Comparison of ENCODE assay signal across 8 cellular contexts in genomic region chr1:3900150-3900968, GRCh38. TPM values are rescaled to one million over a fixed set of nuclear protein-coding genes. Genes with fewer than 3 reads are reported as not detected.
DNase-seq lines count a peak whose midpoint lies in the region; ATAC-seq, FAIRE-seq and TF ChIP-seq lines count a peak whose summit lies in the region.

TSS of gene C1orf174 (minus strand) at chr1:3900272. CDS start at chr1:3900186, 86 bp downstream.

- DNase-seq in GM10248 (ENCODE audit: extremely low spot score) (peak; percentile 92), NCI-H128 (lab: John Stamatoyannopoulos, UW; ENCODE audit: unreplicated experiment) (peak; percentile 99), SW480 (ENCODE audit: low spot score) (peak; percentile 99), Right ventricle myocardium superior (peak; percentile 96), pancreas (peak; percentile 88 to 97 (median 95)), tibial artery (peak; percentile 97 to 98)
- DNase-seq in activated naive CD8-positive, alpha-beta T cell treated with anti-CD3 and anti-CD28 coated beads, Interleukin-2, amount 50 U/mL, for 24 hours, result peak; percentile 88

- no peaks in the 10 kb centered on the region for H3K36me3 ChIP-seq in pancreas
- peaks cover 0 to under 1% (median 0%) of the 10 kb centered on the region in 3 donors for H3K36me3 ChIP-seq in tibial artery

- H3K27me3 ChIP-seq in pancreas (no peaks in the 10 kb centered on the region), tibial artery (no peaks in the 10 kb centered on the region)

- peak within 1 kb of the TSS; percentile 92 to 98 (median 96) for H3K27ac ChIP-seq in pancreas
- H3K27ac ChIP-seq in tibial artery, result peak within 1 kb of the TSS; percentile 96 to 98

- H3K4me1 ChIP-seq in pancreas (peaks cover 0 to 6% (median 0%) of the 10 kb centered on the region in 3 donors), tibial artery (peaks cover 0 to 14% (median 10%) of the 10 kb centered on the region in 4 donors)

- intact Hi-C loops in Right ventricle myocardium superior (cut with DNase I) (no loop called here), pancreas (cut with DNase I) (no loop called here), tibial artery (cut with DNase I; ENCODE audit: low total_unique reads) (no loop called here)

- H3K9me3 Mint-ChIP-seq in activated naive CD8-positive, alpha-beta T cell treated with anti-CD3 and anti-CD28 coated beads, Interleukin-2, amount 50 U/mL, for 24 hours, result peaks cover 8% of the 10 kb centered on the region

- 0 to 1% methylated on average over 54 to 58 of the region's 58 CpGs for WGBS in pancreas, 2 donors

- H3K36me3 Mint-ChIP-seq in activated naive CD8-positive, alpha-beta T cell treated with anti-CD3 and anti-CD28 coated beads, Interleukin-2, amount 50 U/mL, for 24 hours (ENCODE audit: low read depth), result peaks cover 19% of the 10 kb centered on the region

- CTCF ChIA-PET in GM10248 (lab: Yijun Ruan, JAX), result interaction anchor here (1.0 to 3.1 kb wide), 4 partner anchors 42 to 127 kb away, joined by 3 to 13 read pairs (median 4); partner anchors contain the start of genes CEP104, DFFB and LRRC47

- H3K4me3 ChIP-seq in pancreas (peak within 1 kb of the TSS; percentile 77 to 93 (median 88)), tibial artery (peak within 1 kb of the TSS; percentile 92 to 98)

- H3K4me3 Mint-ChIP-seq in activated naive CD8-positive, alpha-beta T cell treated with anti-CD3 and anti-CD28 coated beads, Interleukin-2, amount 50 U/mL, for 24 hours, result peak within 1 kb of the TSS; percentile 87

- no peaks in the 10 kb centered on the region for H3K9me3 ChIP-seq in pancreas
- peaks cover 0 to 10% (median 7%) of the 10 kb centered on the region in 3 donors for H3K9me3 ChIP-seq in tibial artery

- peak; percentile 96 for FAIRE-seq in pancreas (lab: Jason Lieb, UNC)

- H3K27me3 Mint-ChIP-seq in activated naive CD8-positive, alpha-beta T cell treated with anti-CD3 and anti-CD28 coated beads, Interleukin-2, amount 50 U/mL, for 24 hours, result no peaks in the 10 kb centered on the region

- POLR2A ChIA-PET in GM10248 (lab: Yijun Ruan, JAX), result no interaction called here

- H3K4me1 Mint-ChIP-seq in activated naive CD8-positive, alpha-beta T cell treated with anti-CD3 and anti-CD28 coated beads, Interleukin-2, amount 50 U/mL, for 24 hours, result peaks cover 56% of the 10 kb centered on the region

- peak within 1 kb of the TSS; percentile 98 for H3K27ac Mint-ChIP-seq in activated naive CD8-positive, alpha-beta T cell treated with anti-CD3 and anti-CD28 coated beads, Interleukin-2, amount 50 U/mL, for 24 hours

- TF ChIP-seq CTCF in GM10248 (IDR thresholded peaks at IDR 0.05; ENCODE audit: control extremely low read depth, extremely low read depth, low read depth, missing control alignments) (no peak), pancreas (IDR thresholded peaks at IDR 0.05) (no peak), tibial artery (IDR thresholded peaks at IDR 0.05) (no peak)

- ATAC-seq in HG02623 (IDR thresholded peaks at IDR 0.05; ENCODE audit: unreplicated experiment), result peak; percentile 66
- ATAC-seq in activated naive CD8-positive, alpha-beta T cell treated with anti-CD3 and anti-CD28 coated beads, Interleukin-2, amount 50 U/mL, for 24 hours, result peak; percentile 78
- ATAC-seq in Right ventricle myocardium superior (ENCODE audit: poor library complexity), result peak; percentile 93
- ATAC-seq in pancreas, result peak; percentile 86 to 92 (median 88)

RNA-seq across cellular contexts. Expression of gene C1orf174, which starts in this region (rescaled TPM):
- total RNA-seq in Right ventricle myocardium superior (12.6 TPM), pancreas (10 to 100 TPM in 1 of 6 donors, 1 to 10 TPM in 5; 6.7 to 11.6 (median 9.0) TPM)
- polyA plus RNA-seq in pancreas, result 10 to 100 TPM in 1 of 2 donors, 1 to 10 TPM in 1; 9.0 to 11.4 TPM

Comparison
In these comparisons a context has a peak if more than half of its experiments do, and no peak if none do; other contexts are left out.
1. Peak in every context shown above with its lines: DNase-seq, ATAC-seq, H3K4me3 ChIP-seq and H3K27ac ChIP-seq.